ENCODE assay signal across 8 cellular contexts in the genomic region with DNA sequence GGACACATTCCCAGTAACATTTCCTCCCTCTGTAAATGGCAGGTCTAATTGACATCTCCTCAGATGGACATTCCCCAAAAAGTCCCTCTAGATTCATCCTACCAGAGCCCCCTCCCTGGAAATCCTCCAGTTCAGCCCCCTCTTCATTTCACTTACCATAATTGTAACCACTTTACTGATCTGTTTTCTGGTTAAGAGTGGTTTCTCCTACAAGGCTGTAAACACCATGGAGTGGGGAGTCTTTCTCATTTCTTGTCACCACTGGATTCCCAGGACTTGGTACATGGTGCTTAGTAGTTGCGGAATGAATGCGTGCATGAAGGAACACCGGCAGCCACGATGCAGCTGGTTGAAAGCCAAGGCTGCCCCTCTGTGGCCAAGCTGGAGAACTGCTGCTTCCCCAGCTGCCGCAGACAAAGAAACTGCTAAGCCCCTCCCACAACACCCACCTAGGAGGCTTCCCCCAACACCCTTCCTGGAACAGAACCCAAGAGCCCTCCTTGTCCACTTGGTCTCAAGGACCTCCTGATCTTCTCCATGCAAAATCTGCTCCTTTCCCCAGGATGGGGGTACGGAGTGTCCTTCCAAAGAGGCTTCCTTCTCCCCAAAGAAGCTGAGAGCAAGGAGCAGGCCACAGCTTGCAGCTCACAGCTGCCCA. TPM values are rescaled to one million over a fixed set of nuclear protein-coding genes. Genes with fewer than 3 reads are reported as not detected.
A peak's percentile ranks its signal among the peaks of the same experiment; 100 is the strongest.
DNase-seq lines count a peak whose midpoint lies in the region; ATAC-seq and TF ChIP-seq lines count a peak whose summit lies in the region.

No MANE protein-coding gene starts in this region.

- WGBS in HUES64: 13% methylated on average over 6 of the region's 6 CpGs

- H3K9ac ChIP-seq in HUES64 (ENCODE audit: low read depth, low read length): peak overlapping the region; percentile 14; the same call in 1 of the 2 replicates

- H3K9me3 ChIP-seq in HUES64 (ENCODE audit: insufficient read depth, low read depth, low read length) (no peaks in the 10 kb centered on the region), PC-9 (ENCODE audit: insufficient read depth, low read depth) (no peaks in the 10 kb centered on the region)

- CTCF ChIA-PET in PC-9 (lab: Charles Lee): interaction anchor here (1.2 kb wide), 1 partner anchor 38 kb away, joined by 21 read pairs; no protein-coding TSS in a partner anchor

- H3K4me1 ChIP-seq in HUES64 (ENCODE audit: insufficient read depth, low read length) (0 out of 2 replicates have a peak, but pooled peaks cover 12% of the 10 kb centered on the region), PC-9 (replicated peaks; ENCODE audit: insufficient read depth) (no peaks in the 10 kb centered on the region)

- peak; percentile 74 for TF ChIP-seq CTCF in PC-9 (conservative IDR thresholded peaks at IDR 0.05)
- TF ChIP-seq CTCF in fibroblast of pulmonary artery (IDR thresholded peaks at IDR 0.05; ENCODE audit: low read length, missing control alignments): peak; percentile 96
- peak; percentile 88 for TF ChIP-seq CTCF in nephron progenitor cell (IDR thresholded peaks at IDR 0.05)

- H3F3A ChIP-seq in PC-9 (ENCODE audit: insufficient read depth, low read depth): no peaks in the 10 kb centered on the region

- no TSS peak for BruUV-seq in PC-9 (replicated peaks; lab: Mats Ljungman, UMichigan)

- no peaks in the 10 kb centered on the region for H3K79me2 ChIP-seq in PC-9 (ENCODE audit: low read depth)

- intact Hi-C loops in PC-9 (cut with micrococcal nuclease; ENCODE audit: unreplicated experiment): loop anchor here (10.0 kb wide), 2 partner anchors 161 to 301 kb away; a partner anchor contains a TSS

- H3K27me3 ChIP-seq in HUES64 (ENCODE audit: insufficient read depth, low read length) (no peaks in the 10 kb centered on the region), PC-9 (ENCODE audit: insufficient read depth, low read depth) (no peaks in the 10 kb centered on the region)

- H2AFZ ChIP-seq in PC-9: no peak overlapping the region

- peak overlapping the region; percentile 82 for H3K27ac Mint-ChIP-seq in nephron progenitor cell

- H3K4me3 ChIP-seq in HUES64 (ENCODE audit: low read length) (no peak overlapping the region), PC-9 (no peak overlapping the region), fibroblast of pulmonary artery (replicated peaks; ENCODE audit: low read depth, low read length) (no peak overlapping the region)

- no peaks in the 10 kb centered on the region for H3K27me3 Mint-ChIP-seq in activated T-cell treated with anti-CD3 and anti-CD28 coated beads, Interleukin-2, amount 50 U/mL, for 4 hours (ENCODE audit: low read depth)
- H3K27me3 Mint-ChIP-seq in nephron progenitor cell (ENCODE audit: low read depth, poor library complexity): peaks cover 13% of the 10 kb centered on the region

- ATAC-seq in activated T-cell treated with anti-CD3 and anti-CD28 coated beads, Interleukin-2, amount 50 U/mL, for 4 hours: peak; percentile 92 to 96
- no peak for ATAC-seq in GM21390 (IDR thresholded peaks at IDR 0.05; ENCODE audit: unreplicated experiment)

- H3K4me2 ChIP-seq in PC-9: no peak overlapping the region

- no peaks in the 10 kb centered on the region for H3K9me3 Mint-ChIP-seq in activated T-cell treated with anti-CD3 and anti-CD28 coated beads, Interleukin-2, amount 50 U/mL, for 4 hours
- H3K9me3 Mint-ChIP-seq in nephron progenitor cell: no peaks in the 10 kb centered on the region

- peaks cover 32% of the 10 kb centered on the region for H3K36me3 Mint-ChIP-seq in activated T-cell treated with anti-CD3 and anti-CD28 coated beads, Interleukin-2, amount 50 U/mL, for 4 hours (ENCODE audit: insufficient read depth)
- peaks cover 30% of the 10 kb centered on the region for H3K36me3 Mint-ChIP-seq in nephron progenitor cell (ENCODE audit: low read depth)

- H3K36me3 ChIP-seq in HUES64 (ENCODE audit: insufficient read depth, low read length) (no peaks in the 10 kb centered on the region), PC-9 (ENCODE audit: low read depth) (no peaks in the 10 kb centered on the region)

- DNase-seq in EL (peak; percentile 78), PC-9 (peak; percentile 38 to 41), fibroblast of pulmonary artery (ENCODE audit: low read depth) (peak; percentile 90), nephron progenitor cell (peak; percentile 81)
- DNase-seq in activated T-cell treated with anti-CD3 and anti-CD28 coated beads, Interleukin-2, amount 50 U/mL, for 4 hours: peak; percentile 69
- DNase-seq in stimulated activated naive CD4-positive, alpha-beta T cell treated with Interleukin-2 at 50 U/mL for 16 hours (lab: John Stamatoyannopoulos, UW): peak; percentile 75

- H3K4me3 Mint-ChIP-seq in activated T-cell treated with anti-CD3 and anti-CD28 coated beads, Interleukin-2, amount 50 U/mL, for 4 hours: no peak overlapping the region
- no peak overlapping the region for H3K4me3 Mint-ChIP-seq in nephron progenitor cell

- POLR2A ChIA-PET in PC-9 (lab: Charles Lee; ENCODE audit: unreplicated experiment): interaction anchor here (0.5 to 0.7 kb wide), 3 partner anchors 27 to 48 kb away, joined by 3 to 5 read pairs (median 4); no protein-coding TSS in a partner anchor

- H3K9me2 ChIP-seq in PC-9 (ENCODE audit: insufficient read depth): no peaks in the 10 kb centered on the region

- peaks cover 27% of the 10 kb centered on the region for H3K4me1 Mint-ChIP-seq in activated T-cell treated with anti-CD3 and anti-CD28 coated beads, Interleukin-2, amount 50 U/mL, for 4 hours (ENCODE audit: low read depth)
- peaks cover 25% of the 10 kb centered on the region for H3K4me1 Mint-ChIP-seq in nephron progenitor cell

- H4K20me1 ChIP-seq in PC-9 (ENCODE audit: insufficient read depth): no peaks in the 10 kb centered on the region; the same call in 1 of the 2 replicates

- H3K27ac ChIP-seq in HUES64 (ENCODE audit: low read depth, low read length): no peak overlapping the region
- H3K27ac ChIP-seq in PC-9: no peak overlapping the region

RNA-seq across cellular contexts. Expression of a gene that starts 18.6 kb away (rescaled TPM):
- 7.7 TPM for polyA plus RNA-seq in HUES64 (2013, experiment 1 of 2)
- polyA plus RNA-seq in HUES64 (2013, experiment 2 of 2): 8.2 TPM
- total RNA-seq in PC-9 (2021): 0.52 and 1.7 TPM in 2 replicates
- total RNA-seq in activated T-cell treated with anti-CD3 and anti-CD28 coated beads, Interleukin-2, amount 50 U/mL, for 4 hours: under 1 TPM; 0.24 to 0.46 (median 0.37) TPM

RNA-seq across cellular contexts. Expression of a gene that starts 39.4 kb away (rescaled TPM):
- polyA plus RNA-seq in HUES64 (2013, experiment 1 of 2): 8.8 TPM
- 11.0 TPM for polyA plus RNA-seq in HUES64 (2013, experiment 2 of 2)
- 17.7 and 20.0 TPM in 2 replicates for total RNA-seq in PC-9 (2021)
- 1 to 10 TPM; 4.6 to 5.8 (median 5.7) TPM for total RNA-seq in activated T-cell treated with anti-CD3 and anti-CD28 coated beads, Interleukin-2, amount 50 U/mL, for 4 hours

RNA-seq across cellular contexts. Expression of a gene that starts 51.2 kb away (rescaled TPM):
- 29.5 TPM for polyA plus RNA-seq in HUES64 (2013, experiment 1 of 2)
- polyA plus RNA-seq in HUES64 (2013, experiment 2 of 2): 32.3 TPM
- total RNA-seq in PC-9 (2021): 82.0 and 87.9 TPM in 2 replicates
- 10 to 100 TPM; 83.2 to 90.5 (median 84.0) TPM for total RNA-seq in activated T-cell treated with anti-CD3 and anti-CD28 coated beads, Interleukin-2, amount 50 U/mL, for 4 hours

Comparison
In these comparisons a context has a peak if more than half of its experiments do, and no peak if none do; other contexts are left out.
1. DNase-seq: peak in every context shown above with its lines; median percentile 90 in fibroblast of pulmonary artery; 81 in nephron progenitor cell; 78 in EL; 75 in stimulated activated naive CD4-positive, alpha-beta T cell treated with Interleukin-2 at 50 U/mL for 16 hours; 69 in activated T-cell treated with anti-CD3 and anti-CD28 coated beads, Interleukin-2, amount 50 U/mL, for 4 hours; 40 in PC-9.